Comparison of ENCODE assay signal across 1 cellular context in the genomic region with DNA sequence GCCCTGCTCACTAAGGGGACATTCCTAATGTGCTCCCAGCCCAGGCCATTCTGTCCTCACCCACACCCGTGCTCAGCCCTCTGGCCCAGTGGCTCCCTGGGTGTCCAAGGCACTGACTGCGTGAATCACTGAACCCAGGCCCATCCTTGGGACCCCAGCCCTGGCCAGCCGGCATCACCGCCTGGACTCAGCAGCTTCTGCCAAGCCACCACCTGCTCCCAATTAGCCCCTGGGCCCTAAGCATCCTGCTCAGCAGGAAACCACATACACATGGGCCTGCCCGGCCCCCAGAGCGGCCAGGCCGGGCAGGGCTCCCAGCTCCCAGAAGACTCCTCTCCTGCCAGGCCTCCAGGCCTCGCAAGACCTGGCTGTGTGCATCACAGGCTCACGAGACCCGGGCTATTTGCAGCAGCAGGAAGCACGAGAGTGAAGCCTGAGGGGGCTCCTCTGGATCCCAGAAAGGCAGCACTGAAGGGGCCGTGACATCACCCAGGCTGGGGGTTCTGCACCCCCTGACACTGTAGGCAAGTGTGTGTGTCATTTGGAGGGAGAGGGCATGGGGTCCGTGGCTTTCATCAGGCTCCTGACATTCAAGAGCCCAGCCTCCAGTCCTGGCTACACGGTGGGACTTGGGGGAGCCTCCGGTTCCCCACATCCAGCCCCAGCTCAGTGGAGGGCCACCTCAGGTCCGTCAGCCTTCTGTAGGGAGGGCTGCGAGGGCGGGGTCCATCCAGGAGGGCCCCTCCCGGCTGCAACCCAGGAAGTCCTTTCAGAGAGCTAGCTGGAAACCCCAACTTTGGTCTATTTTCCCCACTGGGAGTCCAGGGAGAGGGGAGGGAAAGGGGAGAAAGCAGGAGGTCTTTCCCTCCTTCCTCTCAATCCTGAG.
TF ChIP-seq lines count a peak whose summit lies in the region.

No MANE protein-coding gene starts in this region.

TF ChIP-seq in HCT116, 20 proteins besides CTCF, POLR2A, EP300 and RAD21 (continued from another document):
- TF ChIP-seq EGR1 (IDR thresholded peaks at IDR 0.05; ENCODE audit: low read depth) (no peak), EZH2 (IDR thresholded peaks at IDR 0.05) (no peak), TCF7L2 (IDR thresholded peaks at IDR 0.05; ENCODE audit: borderline replicate concordance, extremely low read depth, insufficient read depth, insufficient read length) (no peak), JUND (IDR thresholded peaks at IDR 0.05) (no peak), EZH2phosphoT487 (IDR thresholded peaks at IDR 0.05; ENCODE audit: borderline replicate concordance) (no peak), YY1 (IDR thresholded peaks at IDR 0.05; ENCODE audit: extremely low read depth, insufficient replicate concordance, low read depth, low read length) (no peak), FOSL1 (IDR thresholded peaks at IDR 0.05; ENCODE audit: low read depth) (no peak), ZNF274 (IDR thresholded peaks at IDR 0.05; ENCODE audit: low read depth, low read length) (no peak), SRF (IDR thresholded peaks at IDR 0.05; ENCODE audit: low read depth) (no peak), SP1 (IDR thresholded peaks at IDR 0.05; ENCODE audit: low read depth) (no peak), POLR2AphosphoS5 (IDR thresholded peaks at IDR 0.05; ENCODE audit: low read depth, low read length) (no peak), ZFX (IDR thresholded peaks at IDR 0.05) (no peak), CEBPB (IDR thresholded peaks at IDR 0.05; ENCODE audit: low read depth) (no peak)
- TF ChIP-seq, protein P1, sequence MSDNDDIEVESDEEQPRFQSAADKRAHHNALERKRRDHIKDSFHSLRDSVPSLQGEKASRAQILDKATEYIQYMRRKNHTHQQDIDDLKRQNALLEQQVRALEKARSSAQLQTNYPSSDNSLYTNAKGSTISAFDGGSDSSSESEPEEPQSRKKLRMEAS (IDR thresholded peaks at IDR 0.05): no peak
- TF ChIP-seq, protein P2, sequence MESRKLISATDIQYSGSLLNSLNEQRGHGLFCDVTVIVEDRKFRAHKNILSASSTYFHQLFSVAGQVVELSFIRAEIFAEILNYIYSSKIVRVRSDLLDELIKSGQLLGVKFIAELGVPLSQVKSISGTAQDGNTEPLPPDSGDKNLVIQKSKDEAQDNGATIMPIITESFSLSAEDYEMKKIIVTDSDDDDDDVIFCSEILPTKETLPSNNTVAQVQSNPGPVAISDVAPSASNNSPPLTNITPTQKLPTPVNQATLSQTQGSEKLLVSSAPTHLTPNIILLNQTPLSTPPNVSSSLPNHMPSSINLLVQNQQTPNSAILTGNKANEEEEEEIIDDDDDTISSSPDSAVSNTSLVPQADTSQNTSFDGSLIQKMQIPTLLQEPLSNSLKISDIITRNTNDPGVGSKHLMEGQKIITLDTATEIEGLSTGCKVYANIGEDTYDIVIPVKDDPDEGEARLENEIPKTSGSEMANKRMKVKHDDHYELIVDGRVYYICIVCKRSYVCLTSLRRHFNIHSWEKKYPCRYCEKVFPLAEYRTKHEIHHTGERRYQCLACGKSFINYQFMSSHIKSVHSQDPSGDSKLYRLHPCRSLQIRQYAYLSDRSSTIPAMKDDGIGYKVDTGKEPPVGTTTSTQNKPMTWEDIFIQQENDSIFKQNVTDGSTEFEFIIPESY (IDR thresholded peaks at IDR 0.05; ENCODE audit: extremely low read depth, insufficient replicate concordance, low read length): no peak
